Comparison of ENCODE assay signal across 1 cellular context in genomic region chr13:50940509-50940908, GRCh38.
TF ChIP-seq lines count a peak whose summit lies in the region.

No MANE protein-coding gene starts in this region.

TF ChIP-seq in HepG2, 621 proteins besides CTCF, POLR2A, EP300 and RAD21 (continued from another document and continues in another):
- TF ChIP-seq ZXDC (CRISPR knock-in tag; IDR thresholded peaks at IDR 0.05) (no peak), ZNF672 (CRISPR knock-in tag; IDR thresholded peaks at IDR 0.05) (no peak), RFX3 (CRISPR knock-in tag; IDR thresholded peaks at IDR 0.05) (no peak), PHF20 (CRISPR knock-in tag; IDR thresholded peaks at IDR 0.05) (no peak), TOE1 (CRISPR knock-in tag; IDR thresholded peaks at IDR 0.05) (no peak), ZNF180 (CRISPR knock-in tag; IDR thresholded peaks at IDR 0.05; ENCODE audit: borderline replicate concordance, low read depth) (no peak), ZNF737 (CRISPR knock-in tag; IDR thresholded peaks at IDR 0.05; ENCODE audit: borderline replicate concordance) (no peak), FOSL2 (CRISPR knock-in tag; IDR thresholded peaks at IDR 0.05) (no peak; the same call in 1 of the 2 replicates), TFDP1 (CRISPR knock-in tag; IDR thresholded peaks at IDR 0.05; ENCODE audit: borderline replicate concordance) (no peak), ZNF644 (CRISPR knock-in tag; IDR thresholded peaks at IDR 0.05; ENCODE audit: low read depth) (no peak; the same call in 1 of the 2 replicates), ZNF33A (CRISPR knock-in tag; IDR thresholded peaks at IDR 0.05; ENCODE audit: borderline replicate concordance) (no peak), NFATC3 (CRISPR knock-in tag; IDR thresholded peaks at IDR 0.05) (no peak), E2F1 (CRISPR knock-in tag; IDR thresholded peaks at IDR 0.05) (no peak), ZNF503 (CRISPR knock-in tag; IDR thresholded peaks at IDR 0.05) (no peak), HDAC1 (CRISPR knock-in tag; IDR thresholded peaks at IDR 0.05) (no peak), ATF7-NPFF (CRISPR knock-in tag; IDR thresholded peaks at IDR 0.05; ENCODE audit: low read depth) (no peak), ZBTB20 (CRISPR knock-in tag; IDR thresholded peaks at IDR 0.05; ENCODE audit: borderline replicate concordance, low read depth) (no peak), IKZF5 (CRISPR knock-in tag; IDR thresholded peaks at IDR 0.05) (no peak), TIGD3 (CRISPR knock-in tag; IDR thresholded peaks at IDR 0.05; ENCODE audit: borderline replicate concordance) (no peak), MATR3 (CRISPR knock-in tag; IDR thresholded peaks at IDR 0.05) (no peak), ELF3 (CRISPR knock-in tag; IDR thresholded peaks at IDR 0.05) (0 out of 2 replicates have a peak, but pooled peaks have one; percentile 25), ZBTB42 (CRISPR knock-in tag; IDR thresholded peaks at IDR 0.05) (no peak), ZFY (CRISPR knock-in tag; IDR thresholded peaks at IDR 0.05) (0 out of 2 replicates have a peak, but pooled peaks have one; percentile 16), HDAC2 (CRISPR knock-in tag; IDR thresholded peaks at IDR 0.05) (no peak; the same call in 1 of the 2 replicates), ZBTB26 (CRISPR knock-in tag; IDR thresholded peaks at IDR 0.05; ENCODE audit: borderline replicate concordance) (no peak), ZNF251 (CRISPR knock-in tag; IDR thresholded peaks at IDR 0.05) (no peak), NFYB (CRISPR knock-in tag; IDR thresholded peaks at IDR 0.05) (no peak), CHD4 (IDR thresholded peaks at IDR 0.05; ENCODE audit: borderline replicate concordance, low read length) (no peak), ZNF543 (CRISPR knock-in tag; IDR thresholded peaks at IDR 0.05) (no peak), ZNF790 (CRISPR knock-in tag; IDR thresholded peaks at IDR 0.05; ENCODE audit: borderline replicate concordance) (no peak), ZNF703 (CRISPR knock-in tag; IDR thresholded peaks at IDR 0.05; ENCODE audit: borderline replicate concordance) (no peak), SOX13 (IDR thresholded peaks at IDR 0.05) (no peak), SOX13 (CRISPR knock-in tag; conservative IDR thresholded peaks at IDR 0.05 in 1 of 2, IDR thresholded peaks at IDR 0.05 in 1 of 2) (peak in 1 of 2 experiments; percentile 48; a peak in 2 of 4 replicates), SATB2 (CRISPR knock-in tag; IDR thresholded peaks at IDR 0.05) (no peak), MLX (CRISPR knock-in tag; IDR thresholded peaks at IDR 0.05) (no peak), THAP11 (CRISPR knock-in tag; IDR thresholded peaks at IDR 0.05) (no peak), MAX (IDR thresholded peaks at IDR 0.05) (no peak; the same call in 1 of the 2 replicates), ZNF615 (CRISPR knock-in tag; IDR thresholded peaks at IDR 0.05; ENCODE audit: borderline replicate concordance) (no peak), SIN3B (IDR thresholded peaks at IDR 0.05; ENCODE audit: low read length) (no peak), ZSCAN25 (CRISPR knock-in tag; IDR thresholded peaks at IDR 0.05) (no peak), HMGXB3 (CRISPR knock-in tag; IDR thresholded peaks at IDR 0.05; ENCODE audit: borderline replicate concordance) (no peak), ZNF746 (CRISPR knock-in tag; IDR thresholded peaks at IDR 0.05) (no peak), HNF1B (CRISPR knock-in tag; IDR thresholded peaks at IDR 0.05) (no peak), ZNF124 (CRISPR knock-in tag; IDR thresholded peaks at IDR 0.05) (no peak), USF2 (IDR thresholded peaks at IDR 0.05; ENCODE audit: low read depth, low read length) (no peak), USF2 (CRISPR knock-in tag; IDR thresholded peaks at IDR 0.05; ENCODE audit: borderline replicate concordance) (no peak)
